27 cellular contexts compared by ENCODE assay signal in the genomic region with DNA sequence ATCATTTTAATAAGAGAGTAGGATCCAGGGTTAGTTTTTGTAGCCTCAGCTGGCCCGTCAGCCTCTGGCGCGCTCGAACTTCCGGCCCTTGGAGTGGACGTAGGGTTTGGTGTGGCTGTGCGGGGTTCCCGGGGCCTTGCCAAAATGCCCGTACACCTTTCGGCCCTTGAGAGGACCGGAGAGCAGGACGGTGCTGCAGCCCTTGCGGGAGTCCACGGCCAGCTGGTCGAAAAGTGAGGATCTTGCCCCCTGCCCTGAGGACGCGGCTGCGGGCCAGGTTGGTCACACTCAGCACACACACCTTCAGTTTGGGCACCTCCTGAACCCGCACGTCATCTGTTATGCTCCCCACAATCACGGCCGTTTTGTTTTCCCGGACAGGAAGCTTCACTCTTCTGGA. TPM values are rescaled to one million over a fixed set of nuclear protein-coding genes. Genes with fewer than 3 reads are reported as not detected.
"Had no signal": no experiment of that assay in that cellular context is flagged by ENCODE, and none has a peak within 500 bp of the region (broad histone marks: within the 10 kb centered on the region; RNA-seq: fewer than 3 reads in every experiment).

No MANE protein-coding gene starts in this region.

- ATAC-seq: activated naive CD4-positive, alpha-beta T cell treated with anti-CD3 and anti-CD28 coated beads, Interleukin-2, amount 50 U/mL, for 72 hours; activated T-helper 17 cell treated with anti-CD3 and anti-CD28 coated beads, Interleukin-2, amount 50 U/mL, for 72 hours; left lobe of liver; naive thymus-derived CD8-positive, alpha-beta T cell; upper lobe of right lung; WTC11 had no signal

- H2AFZ ChIP-seq: neural progenitor cell had no signal

- H3K27me3 ChIP-seq: ascending aorta, brain microvascular endothelial cell, neural progenitor cell, spleen, upper lobe of right lung had no signal

- H3K4me2 ChIP-seq: neural progenitor cell had no signal

- H3K4me1 ChIP-seq: ascending aorta, neural progenitor cell, spleen, upper lobe of right lung had no signal

- H3K36me3 ChIP-seq: ascending aorta, brain microvascular endothelial cell, neural progenitor cell, spleen, upper lobe of right lung had no signal

- H3K9me3 ChIP-seq: ascending aorta, upper lobe of right lung had no signal

- H3K4me3 ChIP-seq: ascending aorta, lung, neural progenitor cell, spleen, upper lobe of right lung had no signal

- H3K9ac ChIP-seq: neural progenitor cell had no signal

- DNase-seq: activated CD4-positive, alpha-beta T cell treated with anti-CD3 and anti-CD28 coated beads, Interleukin-2, amount 50 U/mL, for 4 hours; activated CD8-positive, alpha-beta memory T cell treated with anti-CD3 and anti-CD28 coated beads for 24 hours; activated CD8-positive, alpha-beta memory T cell treated with anti-CD3 and anti-CD28 coated beads, Interleukin-2, amount 50 U/mL, for 4 hours; activated T-cell treated with anti-CD3 and anti-CD28 coated beads, Interleukin-2, amount 50 U/mL, for 24 hours; brain microvascular endothelial cell; central memory CD4-positive, alpha-beta T cell; effector memory CD4-positive, alpha-beta T cell; foreskin melanocyte; naive thymus-derived CD8-positive, alpha-beta T cell; retina; spleen; stimulated activated CD4-positive, alpha-beta T cell treated with anti-CD3 and anti-CD28 coated beads, Interleukin-4, amount 100 ng/mL, for 1 hour; stimulated activated naive CD4-positive, alpha-beta T cell treated with Interleukin-2 at 50 U/mL for 16 hours; T1000; upper lobe of right lung had no signal

- H3K27ac ChIP-seq: ascending aorta, brain microvascular endothelial cell, neural progenitor cell, spleen, upper lobe of right lung had no signal

- FAIRE-seq: colon had no signal

RNA-seq across cellular contexts. Expression of gene CNTNAP4, which starts 42.2 kb away (rescaled TPM):
- total RNA-seq: activated naive CD4-positive, alpha-beta T cell treated with anti-CD3 and anti-CD28 coated beads, Interleukin-2, amount 50 U/mL, for 72 hours; activated T-helper 17 cell treated with anti-CD3 and anti-CD28 coated beads, Interleukin-2, amount 50 U/mL, for 72 hours; ascending aorta; dermis microvascular lymphatic vessel endothelial cell; kidney epithelial cell; left lobe of liver; naive thymus-derived CD8-positive, alpha-beta T cell; osteocyte; upper lobe of right lung; WTC11 had no signal
- polyA plus RNA-seq: esophagus; lung; naive thymus-derived CD8-positive, alpha-beta T cell; spleen had no signal
